In the genomic region with DNA sequence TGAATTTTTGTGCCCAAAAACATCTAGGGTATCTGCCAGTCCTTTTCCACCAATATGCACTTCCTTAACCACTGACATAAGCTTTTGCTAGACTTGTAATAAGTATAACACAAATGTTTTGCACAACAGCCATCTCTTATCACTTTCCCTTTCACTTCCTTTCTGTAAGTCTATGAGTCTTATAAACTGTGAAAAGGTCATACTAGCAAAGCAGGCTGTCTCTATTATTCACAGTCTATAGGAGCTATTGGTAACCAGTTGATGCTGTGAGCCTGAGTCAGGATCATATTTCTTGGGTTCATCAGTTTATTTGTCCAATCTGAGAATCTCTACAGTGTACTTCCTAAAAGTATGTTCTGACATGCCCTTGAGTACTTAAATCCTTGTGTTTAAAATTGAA, we compare ENCODE assay signal across 22 cellular contexts.
A peak's percentile ranks its signal among the peaks of the same experiment; 100 is the strongest.
DNase-seq lines count a peak whose midpoint lies in the region; ATAC-seq and TF ChIP-seq lines count a peak whose summit lies in the region.
"Had no signal": no experiment of that assay in that cellular context is flagged by ENCODE, and none has a peak within 500 bp of the region (broad histone marks: within the 10 kb centered on the region; RNA-seq: fewer than 3 reads in every experiment).

No MANE protein-coding gene starts in this region.

- H3K27ac ChIP-seq in breast epithelium: no peak overlapping the region
- no peak overlapping the region for H3K27ac ChIP-seq in upper lobe of right lung
- H3K27ac ChIP-seq: sigmoid colon, thyroid gland had no signal

- peak; percentile 69 for ATAC-seq in upper lobe of right lung
- no peak for ATAC-seq in HG03432 (IDR thresholded peaks at IDR 0.05; ENCODE audit: unreplicated experiment)
- no peak for ATAC-seq in HG03442 (IDR thresholded peaks at IDR 0.05; ENCODE audit: unreplicated experiment)
- ATAC-seq: effector memory CD8-positive, alpha-beta T cell; Panc1 had no signal

- H3K4me3 Mint-ChIP-seq in MCF 10A (ENCODE audit: unreplicated experiment): no peak overlapping the region
- no peak overlapping the region for H3K4me3 Mint-ChIP-seq in immature natural killer cell
- H3K4me3 Mint-ChIP-seq in activated CD4-positive, alpha-beta memory T cell treated with anti-CD3 and anti-CD28 coated beads for 36 hours: no peak overlapping the region
- H3K4me3 Mint-ChIP-seq: activated B cell treated with CpG ODN at 0.5 μM for 24 hours; effector memory CD8-positive, alpha-beta T cell had no signal

- peak; percentile 14 for DNase-seq in MCF 10A (ENCODE audit: unreplicated experiment)
- no peak for DNase-seq in breast epithelium (ENCODE audit: low spot score in 2 of 2)
- DNase-seq in OCI-M1 (lab: John Stamatoyannopoulos, UW): peak; percentile 69
- DNase-seq in immature natural killer cell: peak in 2 of 3 donors; percentile 6 to 15
- DNase-seq in upper lobe of right lung: no peak
- no peak for DNase-seq in activated CD4-positive, alpha-beta memory T cell treated with anti-CD3 and anti-CD28 coated beads for 36 hours
- DNase-seq: activated B cell treated with CpG ODN at 0.5 μM for 24 hours; AML-193; caudate nucleus; DMS 273 treated with DMSO at 0.1 percent for 48 hours; effector memory CD8-positive, alpha-beta T cell; hippocampal formation; NCI-H2029 treated with DMSO at 0.1 percent for 48 hours; NCI-H510A treated with DMSO at 0.1 percent for 48 hours; sigmoid colon; stimulated activated CD4-positive, alpha-beta T cell treated with anti-CD3 and anti-CD28 coated beads, Interleukin-2, amount 100 ng/mL, for 48 hours; stimulated activated CD8-positive, alpha-beta memory T cell treated with anti-CD3 and anti-CD28 coated beads, Interleukin-4, amount 100 ng/mL, for 48 hours; thyroid gland had no signal

- CTCF ChIA-PET in MCF 10A (lab: Yijun Ruan, JAX): interaction anchor here (0.6 to 1.0 kb wide), 5 partner anchors 13 to 514 kb away, joined by 3 to 5 read pairs (median 3); no protein-coding TSS in a partner anchor
- CTCF ChIA-PET in activated CD4-positive, alpha-beta memory T cell treated with anti-CD3 and anti-CD28 coated beads for 36 hours (lab: Charles Lee): interaction anchor here (1.3 kb wide), 1 partner anchor 15 kb away, joined by 3 read pairs; no protein-coding TSS in a partner anchor

- peaks cover 7% of the 10 kb centered on the region for H3K9me3 Mint-ChIP-seq in MCF 10A (ENCODE audit: unreplicated experiment)
- H3K9me3 Mint-ChIP-seq in immature natural killer cell: no peaks in the 10 kb centered on the region
- no peaks in the 10 kb centered on the region for H3K9me3 Mint-ChIP-seq in activated CD4-positive, alpha-beta memory T cell treated with anti-CD3 and anti-CD28 coated beads for 36 hours
- H3K9me3 Mint-ChIP-seq: activated B cell treated with CpG ODN at 0.5 μM for 24 hours; effector memory CD8-positive, alpha-beta T cell had no signal

- H3K36me3 Mint-ChIP-seq in MCF 10A (ENCODE audit: insufficient read depth, unreplicated experiment): no peaks in the 10 kb centered on the region
- H3K36me3 Mint-ChIP-seq in immature natural killer cell: no peaks in the 10 kb centered on the region
- H3K36me3 Mint-ChIP-seq in activated CD4-positive, alpha-beta memory T cell treated with anti-CD3 and anti-CD28 coated beads for 36 hours: peaks cover 3% of the 10 kb centered on the region

- intact Hi-C loops in MCF 10A (cut with micrococcal nuclease) (no loop called here), breast epithelium (cut with DNase I; ENCODE audit: low total_unique reads) (no loop called here), upper lobe of right lung (cut with DNase I) (no loop called here)
- intact Hi-C loops in activated CD4-positive, alpha-beta memory T cell treated with anti-CD3 and anti-CD28 coated beads for 36 hours (cut with micrococcal nuclease): no loop called here

- H3K4me3 ChIP-seq in breast epithelium (no peak overlapping the region), upper lobe of right lung (no peak overlapping the region)
- H3K4me3 ChIP-seq: HAP-1, sigmoid colon, thyroid gland had no signal

- TF ChIP-seq CTCF in MCF 10A (IDR thresholded peaks at IDR 0.05; ENCODE audit: unreplicated experiment) (no peak), breast epithelium (IDR thresholded peaks at IDR 0.05) (no peak), upper lobe of right lung (IDR thresholded peaks at IDR 0.05) (no peak)

- no TSS peak for BruUV-seq in MCF 10A (replicated peaks; lab: Mats Ljungman, UMichigan)

- POLR2A ChIA-PET in MCF 10A (lab: Yijun Ruan, JAX): interaction anchor here (0.6 to 1.2 kb wide), 3 partner anchors 11 to 1758 kb away, joined by 3 read pairs; no protein-coding TSS in a partner anchor
- POLR2A ChIA-PET in activated CD4-positive, alpha-beta memory T cell treated with anti-CD3 and anti-CD28 coated beads for 36 hours (lab: Charles Lee): no interaction called here

- H3K27ac Mint-ChIP-seq in MCF 10A (ENCODE audit: low read depth, unreplicated experiment) (no peak overlapping the region), immature natural killer cell (no peak overlapping the region)
- H3K27ac Mint-ChIP-seq in activated CD4-positive, alpha-beta memory T cell treated with anti-CD3 and anti-CD28 coated beads for 36 hours: no peak overlapping the region
- H3K27ac Mint-ChIP-seq: activated B cell treated with CpG ODN at 0.5 μM for 24 hours; effector memory CD8-positive, alpha-beta T cell had no signal

- H3K4me1 ChIP-seq in breast epithelium: no peaks in the 10 kb centered on the region
- peaks cover 5% of the 10 kb centered on the region for H3K4me1 ChIP-seq in upper lobe of right lung
- H3K4me1 ChIP-seq: HAP-1, thyroid gland had no signal

- H3K4me1 Mint-ChIP-seq in MCF 10A (ENCODE audit: insufficient read depth, unreplicated experiment) (no peaks in the 10 kb centered on the region), immature natural killer cell (peaks cover 7 to 13% of the 10 kb centered on the region in 2 donors)
- H3K4me1 Mint-ChIP-seq in activated CD4-positive, alpha-beta memory T cell treated with anti-CD3 and anti-CD28 coated beads for 36 hours (ENCODE audit: low read depth): peaks cover 8% of the 10 kb centered on the region
- H3K4me1 Mint-ChIP-seq: activated B cell treated with CpG ODN at 0.5 μM for 24 hours had no signal

- H3K27me3 Mint-ChIP-seq in MCF 10A (ENCODE audit: insufficient read depth, unreplicated experiment) (no peaks in the 10 kb centered on the region), immature natural killer cell (ENCODE audit: low read depth in 3 of 3) (peaks cover 0 to 12% (median 0%) of the 10 kb centered on the region in 3 donors)
- no peaks in the 10 kb centered on the region for H3K27me3 Mint-ChIP-seq in activated CD4-positive, alpha-beta memory T cell treated with anti-CD3 and anti-CD28 coated beads for 36 hours
- H3K27me3 Mint-ChIP-seq: activated B cell treated with CpG ODN at 0.5 μM for 24 hours; effector memory CD8-positive, alpha-beta T cell had no signal

- no peak for TF ChIP-seq POLR2A in breast epithelium (IDR thresholded peaks at IDR 0.05)

- no peaks in the 10 kb centered on the region for H3K9me3 ChIP-seq in breast epithelium
- H3K9me3 ChIP-seq in upper lobe of right lung: no peaks in the 10 kb centered on the region
- H3K9me3 ChIP-seq: HAP-1, sigmoid colon, thyroid gland had no signal

- no peaks in the 10 kb centered on the region for H3K36me3 ChIP-seq in breast epithelium
- H3K36me3 ChIP-seq in upper lobe of right lung: no peaks in the 10 kb centered on the region
- H3K36me3 ChIP-seq: HAP-1, sigmoid colon, thyroid gland had no signal

- H3K27me3 ChIP-seq in breast epithelium: no peaks in the 10 kb centered on the region
- H3K27me3 ChIP-seq in upper lobe of right lung: no peaks in the 10 kb centered on the region
- H3K27me3 ChIP-seq: sigmoid colon, thyroid gland had no signal

Comparison
In these comparisons a context has a peak if more than half of its experiments do, and no peak if none do; other contexts are left out.
1. DNase-seq: peak in MCF 10A (single experiment), OCI-M1 (single experiment) and immature natural killer cell (2 of 3); none in breast epithelium (0 of 2), upper lobe of right lung (single experiment) and activated CD4-positive, alpha-beta memory T cell treated with anti-CD3 and anti-CD28 coated beads for 36 hours (single experiment).